Comparison of ENCODE assay signal across 1 cellular context in genomic region chr15:40754883-40755815, GRCh38.
A peak's percentile ranks its signal among the peaks of the same experiment; 100 is the strongest.
TF ChIP-seq lines count a peak whose summit lies in the region.

A gene with protein sequence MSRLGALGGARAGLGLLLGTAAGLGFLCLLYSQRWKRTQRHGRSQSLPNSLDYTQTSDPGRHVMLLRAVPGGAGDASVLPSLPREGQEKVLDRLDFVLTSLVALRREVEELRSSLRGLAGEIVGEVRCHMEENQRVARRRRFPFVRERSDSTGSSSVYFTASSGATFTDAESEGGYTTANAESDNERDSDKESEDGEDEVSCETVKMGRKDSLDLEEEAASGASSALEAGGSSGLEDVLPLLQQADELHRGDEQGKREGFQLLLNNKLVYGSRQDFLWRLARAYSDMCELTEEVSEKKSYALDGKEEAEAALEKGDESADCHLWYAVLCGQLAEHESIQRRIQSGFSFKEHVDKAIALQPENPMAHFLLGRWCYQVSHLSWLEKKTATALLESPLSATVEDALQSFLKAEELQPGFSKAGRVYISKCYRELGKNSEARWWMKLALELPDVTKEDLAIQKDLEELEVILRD (minus strand): TSS chr15:40755254. CDS start chr15:40754783, 471 bp downstream.

TF ChIP-seq in K562, 482 proteins besides CTCF, POLR2A, EP300 and RAD21 (continued from another document and continues in another):
- TF ChIP-seq, protein P1, sequence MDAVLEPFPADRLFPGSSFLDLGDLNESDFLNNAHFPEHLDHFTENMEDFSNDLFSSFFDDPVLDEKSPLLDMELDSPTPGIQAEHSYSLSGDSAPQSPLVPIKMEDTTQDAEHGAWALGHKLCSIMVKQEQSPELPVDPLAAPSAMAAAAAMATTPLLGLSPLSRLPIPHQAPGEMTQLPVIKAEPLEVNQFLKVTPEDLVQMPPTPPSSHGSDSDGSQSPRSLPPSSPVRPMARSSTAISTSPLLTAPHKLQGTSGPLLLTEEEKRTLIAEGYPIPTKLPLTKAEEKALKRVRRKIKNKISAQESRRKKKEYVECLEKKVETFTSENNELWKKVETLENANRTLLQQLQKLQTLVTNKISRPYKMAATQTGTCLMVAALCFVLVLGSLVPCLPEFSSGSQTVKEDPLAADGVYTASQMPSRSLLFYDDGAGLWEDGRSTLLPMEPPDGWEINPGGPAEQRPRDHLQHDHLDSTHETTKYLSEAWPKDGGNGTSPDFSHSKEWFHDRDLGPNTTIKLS (IDR thresholded peaks at IDR 0.05; ENCODE audit: borderline replicate concordance, low read depth) = peak; percentile 41; the same call in 1 of the 2 replicates
- no peak for TF ChIP-seq NFE2L1 (tag; IDR thresholded peaks at IDR 0.05; ENCODE audit: borderline replicate concordance, low read depth)
- TF ChIP-seq CBX5 (IDR thresholded peaks at IDR 0.05; ENCODE audit: borderline replicate concordance, low read depth) = no peak
- no peak for TF ChIP-seq THRB (CRISPR knock-in tag; conservative IDR thresholded peaks at IDR 0.05)
- TF ChIP-seq FIP1L1 (IDR thresholded peaks at IDR 0.05; ENCODE audit: low read depth, low read length, poor library complexity, severe bottlenecking) = peak; percentile 65
- no peak for TF ChIP-seq ZFP36 (IDR thresholded peaks at IDR 0.05; ENCODE audit: low read depth, low read length, partially characterized antibody)
- TF ChIP-seq KLF10 (CRISPR knock-in tag; IDR thresholded peaks at IDR 0.05) = no peak
- TF ChIP-seq FOXK1 (CRISPR knock-in tag; IDR thresholded peaks at IDR 0.05; ENCODE audit: borderline replicate concordance) = no peak
- no peak for TF ChIP-seq ZNF324 (CRISPR knock-in tag; IDR thresholded peaks at IDR 0.05)
- TF ChIP-seq NBN (IDR thresholded peaks at IDR 0.05; ENCODE audit: low read depth) = peak; percentile 81
- TF ChIP-seq ZBTB26 (CRISPR knock-in tag; IDR thresholded peaks at IDR 0.05) = no peak
- TF ChIP-seq ZNF316 (IDR thresholded peaks at IDR 0.05) = no peak
- TF ChIP-seq STAG1 (CRISPR knock-in tag; IDR thresholded peaks at IDR 0.05; ENCODE audit: borderline replicate concordance) = no peak
- peak; percentile 94 for TF ChIP-seq MYC (IDR thresholded peaks at IDR 0.05; ENCODE audit: low read depth, low read length)
- TF ChIP-seq MYC (CRISPR knock-in tag; IDR thresholded peaks at IDR 0.05; ENCODE audit: borderline replicate concordance, low read depth) = no peak
- TF ChIP-seq AFF1 (IDR thresholded peaks at IDR 0.05; ENCODE audit: low read depth in 1 of 2, partially characterized antibody in 2 of 2) = peak in 1 of 2 experiments; percentile 17
- TF ChIP-seq PHF20 (IDR thresholded peaks at IDR 0.05; ENCODE audit: partially characterized antibody) = peak; percentile 83
- TF ChIP-seq, protein P2, sequence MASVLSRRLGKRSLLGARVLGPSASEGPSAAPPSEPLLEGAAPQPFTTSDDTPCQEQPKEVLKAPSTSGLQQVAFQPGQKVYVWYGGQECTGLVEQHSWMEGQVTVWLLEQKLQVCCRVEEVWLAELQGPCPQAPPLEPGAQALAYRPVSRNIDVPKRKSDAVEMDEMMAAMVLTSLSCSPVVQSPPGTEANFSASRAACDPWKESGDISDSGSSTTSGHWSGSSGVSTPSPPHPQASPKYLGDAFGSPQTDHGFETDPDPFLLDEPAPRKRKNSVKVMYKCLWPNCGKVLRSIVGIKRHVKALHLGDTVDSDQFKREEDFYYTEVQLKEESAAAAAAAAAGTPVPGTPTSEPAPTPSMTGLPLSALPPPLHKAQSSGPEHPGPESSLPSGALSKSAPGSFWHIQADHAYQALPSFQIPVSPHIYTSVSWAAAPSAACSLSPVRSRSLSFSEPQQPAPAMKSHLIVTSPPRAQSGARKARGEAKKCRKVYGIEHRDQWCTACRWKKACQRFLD (CRISPR knock-in tag; IDR thresholded peaks at IDR 0.05) = peak; percentile 58
- TF ChIP-seq MLLT1 (IDR thresholded peaks at IDR 0.05) = peak in 1 of 2 experiments; percentile 62; a peak in 1 of 4 replicates
- no peak for TF ChIP-seq FOXM1 (IDR thresholded peaks at IDR 0.05; ENCODE audit: low read depth)
- 0 out of 2 replicates have a peak, but pooled peaks have one; percentile 55 for TF ChIP-seq FOXM1 (CRISPR knock-in tag; IDR thresholded peaks at IDR 0.05; ENCODE audit: low read depth)
- peak; percentile 97 to 98 for TF ChIP-seq SIN3A (IDR thresholded peaks at IDR 0.05; ENCODE audit: borderline replicate concordance in 2 of 2, control insufficient read depth in 1 of 2, low read depth in 2 of 2, low read length in 2 of 2)
- no peak for TF ChIP-seq BCL6 (CRISPR knock-in tag; IDR thresholded peaks at IDR 0.05)
- no peak; a peak in 1 of 4 replicates for TF ChIP-seq NONO (IDR thresholded peaks at IDR 0.05; ENCODE audit: low read depth in 2 of 2, low read length in 1 of 2)
- TF ChIP-seq, protein P3, sequence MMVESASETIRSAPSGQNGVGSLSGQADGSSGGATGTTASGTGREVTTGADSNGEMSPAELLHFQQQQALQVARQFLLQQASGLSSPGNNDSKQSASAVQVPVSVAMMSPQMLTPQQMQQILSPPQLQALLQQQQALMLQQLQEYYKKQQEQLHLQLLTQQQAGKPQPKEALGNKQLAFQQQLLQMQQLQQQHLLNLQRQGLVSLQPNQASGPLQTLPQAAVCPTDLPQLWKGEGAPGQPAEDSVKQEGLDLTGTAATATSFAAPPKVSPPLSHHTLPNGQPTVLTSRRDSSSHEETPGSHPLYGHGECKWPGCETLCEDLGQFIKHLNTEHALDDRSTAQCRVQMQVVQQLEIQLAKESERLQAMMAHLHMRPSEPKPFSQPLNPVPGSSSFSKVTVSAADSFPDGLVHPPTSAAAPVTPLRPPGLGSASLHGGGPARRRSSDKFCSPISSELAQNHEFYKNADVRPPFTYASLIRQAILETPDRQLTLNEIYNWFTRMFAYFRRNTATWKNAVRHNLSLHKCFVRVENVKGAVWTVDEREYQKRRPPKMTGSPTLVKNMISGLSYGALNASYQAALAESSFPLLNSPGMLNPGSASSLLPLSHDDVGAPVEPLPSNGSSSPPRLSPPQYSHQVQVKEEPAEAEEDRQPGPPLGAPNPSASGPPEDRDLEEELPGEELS (CRISPR knock-in tag; IDR thresholded peaks at IDR 0.05; ENCODE audit: borderline replicate concordance) = no peak
- TF ChIP-seq PURB (CRISPR knock-in tag; IDR thresholded peaks at IDR 0.05; ENCODE audit: low read depth) = no peak
- no peak for TF ChIP-seq MLX (CRISPR knock-in tag; conservative IDR thresholded peaks at IDR 0.05)
- no peak for TF ChIP-seq CBFA2T2 (conservative IDR thresholded peaks at IDR 0.05)
- TF ChIP-seq ZNF174 (CRISPR knock-in tag; IDR thresholded peaks at IDR 0.05) = no peak
- TF ChIP-seq MEIS2 (IDR thresholded peaks at IDR 0.05; ENCODE audit: partially characterized antibody) = peak; percentile 79
- TF ChIP-seq KLF16 (IDR thresholded peaks at IDR 0.05) = no peak
- no peak for TF ChIP-seq HMG20B (CRISPR knock-in tag; IDR thresholded peaks at IDR 0.05)
- no peak for TF ChIP-seq FOXA1 (IDR thresholded peaks at IDR 0.05; ENCODE audit: borderline replicate concordance)
- peak; percentile 55 for TF ChIP-seq SMARCA4 (IDR thresholded peaks at IDR 0.05)
- no peak for TF ChIP-seq PPARD (CRISPR knock-in tag; IDR thresholded peaks at IDR 0.05)
- peak; percentile 87 for TF ChIP-seq ZFX (CRISPR knock-in tag; IDR thresholded peaks at IDR 0.05)
